34 cellular contexts compared by ENCODE assay signal in the genomic region with DNA sequence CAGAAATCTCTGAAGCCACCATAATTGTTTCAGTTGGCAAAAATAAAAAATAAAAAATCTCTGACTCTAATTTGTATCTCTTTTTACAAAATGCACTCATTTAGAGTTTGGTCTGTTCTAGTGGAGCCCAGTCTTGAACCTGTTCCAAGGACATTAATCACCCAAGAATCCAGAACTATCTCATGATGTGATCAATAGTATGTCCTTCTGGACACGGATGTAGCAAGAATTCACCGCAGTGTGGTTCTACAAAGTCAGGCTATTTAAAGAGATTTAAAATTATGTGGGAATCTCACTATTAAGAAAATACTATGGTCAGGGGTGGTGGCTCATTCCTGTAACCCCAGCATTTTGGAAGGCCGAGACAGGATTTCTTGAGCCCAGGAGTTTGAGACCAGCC. TPM values are rescaled to one million over a fixed set of nuclear protein-coding genes. Genes with fewer than 3 reads are reported as not detected.
"Had no signal": no experiment of that assay in that cellular context is flagged by ENCODE, and none has a peak within 500 bp of the region (broad histone marks: within the 10 kb centered on the region; RNA-seq: fewer than 3 reads in every experiment).

No MANE protein-coding gene starts in this region.

- H3K4me3 Mint-ChIP-seq: activated CD4-positive, alpha-beta T cell treated with anti-CD3 and anti-CD28 coated beads for 36 hours; activated naive CD4-positive, alpha-beta T cell treated with anti-CD3 and anti-CD28 coated beads for 36 hours; activated naive CD8-positive, alpha-beta T cell treated with anti-CD3 and anti-CD28 coated beads, Interleukin-2, amount 10 ng/mL, durations not matched to agents 7 days and 5 days; activated T-helper 1 cell treated with anti-CD3 and anti-CD28 coated beads, Interleukin-12 subunit alpha, Interleukin-12 subunit beta, Interleukin-2, Interleukin-4 antibody, amounts not matched to agents 30 ng/mL and 10 ng/mL and 1 ng/mL, durations not matched to agents 14 hours and 24 hours and 36 hours; central memory CD8-positive, alpha-beta T cell; mesothelial cell of epicardium; naive B cell; stimulated activated memory B cell treated with anti-CD40 and anti-IgM and Interleukin-4, amounts not matched to agents 10 μg/mL and 1 μg/mL and 100 μg/mL, for 72 hours; stimulated activated naive CD8-positive, alpha-beta T cell treated with anti-CD3 and anti-CD28 coated beads, Interleukin-15, amount 100 ng/mL, for 72 hours; T-helper 2 cell treated with Interferon-gamma antibody and Interleukin-4, amounts not matched to agents 5 μg/mL and 100 μg/mL, for 36 hours; type B pancreatic cell had no signal

- DNase-seq: activated CD4-positive, alpha-beta T cell treated with anti-CD3 and anti-CD28 coated beads for 36 hours; activated CD4-positive, CD25-positive, alpha-beta regulatory T cell; activated effector memory CD4-positive, alpha-beta T cell treated with anti-CD3 and anti-CD28 coated beads, Interleukin-2, amount 50 U/mL, for 16 hours; activated naive CD4-positive, alpha-beta T cell treated with anti-CD3 and anti-CD28 coated beads for 36 hours; activated naive CD8-positive, alpha-beta T cell treated with anti-CD3 and anti-CD28 coated beads, Interleukin-2, amount 10 ng/mL, durations not matched to agents 7 days and 5 days; activated T-cell treated with anti-CD3 and anti-CD28 coated beads for 4 hours; dermis blood vessel endothelial cell; effector CD4-positive, alpha-beta T cell; esophagus squamous epithelium; head of caudate nucleus; hippocampal formation; kidney; left colon; mammary epithelial cell; naive B cell; ovary; stimulated activated CD4-positive, alpha-beta T cell treated with anti-CD3 and anti-CD28 coated beads, Interleukin-1b, Interleukin-23, amount 100 ng/mL, for 48 hours; stimulated activated CD4-positive, alpha-beta T cell treated with anti-CD3 and anti-CD28 coated beads, Interleukin-4, amount 100 ng/mL, for 4 hours; stimulated activated CD8-positive, alpha-beta memory T cell treated with anti-CD3 and anti-CD28 coated beads, Interleukin-4, amount 100 ng/mL, for 48 hours; stimulated activated naive CD8-positive, alpha-beta T cell treated with anti-CD3 and anti-CD28 coated beads, Interleukin-15, amount 100 ng/mL, for 72 hours; T-helper 1 cell; uterus had no signal

- ATAC-seq: activated CD4-positive, alpha-beta T cell treated with anti-CD3 and anti-CD28 coated beads for 36 hours; left colon; sciatic nerve; stimulated activated memory B cell treated with anti-CD40 and anti-IgM and Interleukin-4, amounts not matched to agents 10 μg/mL and 1 μg/mL and 100 μg/mL, for 72 hours; stimulated activated naive CD8-positive, alpha-beta T cell treated with anti-CD3 and anti-CD28 coated beads, Interleukin-15, amount 100 ng/mL, for 72 hours had no signal

- H3K4me3 ChIP-seq: esophagus squamous epithelium, ovary, smooth muscle cell, uterus had no signal

- H3K27me3 ChIP-seq: esophagus squamous epithelium, ovary, uterus had no signal

- H3K4me1 Mint-ChIP-seq: activated CD4-positive, alpha-beta T cell treated with anti-CD3 and anti-CD28 coated beads for 36 hours; activated naive CD8-positive, alpha-beta T cell treated with anti-CD3 and anti-CD28 coated beads, Interleukin-2, amount 10 ng/mL, durations not matched to agents 7 days and 5 days; central memory CD8-positive, alpha-beta T cell; mesothelial cell of epicardium; naive B cell; stimulated activated memory B cell treated with anti-CD40 and anti-IgM and Interleukin-4, amounts not matched to agents 10 μg/mL and 1 μg/mL and 100 μg/mL, for 72 hours; stimulated activated naive CD8-positive, alpha-beta T cell treated with anti-CD3 and anti-CD28 coated beads, Interleukin-15, amount 100 ng/mL, for 72 hours had no signal

- H3K27ac Mint-ChIP-seq: activated CD4-positive, alpha-beta T cell treated with anti-CD3 and anti-CD28 coated beads for 36 hours; activated naive CD4-positive, alpha-beta T cell treated with anti-CD3 and anti-CD28 coated beads for 36 hours; activated naive CD8-positive, alpha-beta T cell treated with anti-CD3 and anti-CD28 coated beads, Interleukin-2, amount 10 ng/mL, durations not matched to agents 7 days and 5 days; activated T-helper 1 cell treated with anti-CD3 and anti-CD28 coated beads, Interleukin-12 subunit alpha, Interleukin-12 subunit beta, Interleukin-2, Interleukin-4 antibody, amounts not matched to agents 30 ng/mL and 10 ng/mL and 1 ng/mL, durations not matched to agents 14 hours and 24 hours and 36 hours; mesothelial cell of epicardium; naive B cell; progenitor cell of endocrine pancreas; stimulated activated memory B cell treated with anti-CD40 and anti-IgM and Interleukin-4, amounts not matched to agents 10 μg/mL and 1 μg/mL and 100 μg/mL, for 72 hours; stimulated activated naive CD8-positive, alpha-beta T cell treated with anti-CD3 and anti-CD28 coated beads, Interleukin-15, amount 100 ng/mL, for 72 hours; T-helper 2 cell treated with Interferon-gamma antibody and Interleukin-4, amounts not matched to agents 5 μg/mL and 100 μg/mL, for 36 hours; type B pancreatic cell had no signal

- H3K27ac ChIP-seq: epithelial cell of prostate, esophagus squamous epithelium, ovary, uterus had no signal

- H3K27me3 Mint-ChIP-seq: activated CD4-positive, alpha-beta T cell treated with anti-CD3 and anti-CD28 coated beads for 36 hours; naive B cell had no signal

- H3K4me1 ChIP-seq: esophagus squamous epithelium, uterus had no signal

- H3K9me3 ChIP-seq: esophagus squamous epithelium, ovary, uterus had no signal

- H3K36me3 ChIP-seq: esophagus squamous epithelium, ovary, uterus had no signal

- H3K36me3 Mint-ChIP-seq: activated naive CD8-positive, alpha-beta T cell treated with anti-CD3 and anti-CD28 coated beads, Interleukin-2, amount 10 ng/mL, durations not matched to agents 7 days and 5 days; mesothelial cell of epicardium; naive B cell; stimulated activated memory B cell treated with anti-CD40 and anti-IgM and Interleukin-4, amounts not matched to agents 10 μg/mL and 1 μg/mL and 100 μg/mL, for 72 hours; type B pancreatic cell had no signal

- H3K9me3 Mint-ChIP-seq: activated naive CD4-positive, alpha-beta T cell treated with anti-CD3 and anti-CD28 coated beads for 36 hours; activated naive CD8-positive, alpha-beta T cell treated with anti-CD3 and anti-CD28 coated beads, Interleukin-2, amount 10 ng/mL, durations not matched to agents 7 days and 5 days; activated T-helper 1 cell treated with anti-CD3 and anti-CD28 coated beads, Interleukin-12 subunit alpha, Interleukin-12 subunit beta, Interleukin-2, Interleukin-4 antibody, amounts not matched to agents 30 ng/mL and 10 ng/mL and 1 ng/mL, durations not matched to agents 14 hours and 24 hours and 36 hours; central memory CD8-positive, alpha-beta T cell; mesothelial cell of epicardium; naive B cell; stimulated activated memory B cell treated with anti-CD40 and anti-IgM and Interleukin-4, amounts not matched to agents 10 μg/mL and 1 μg/mL and 100 μg/mL, for 72 hours; stimulated activated naive CD8-positive, alpha-beta T cell treated with anti-CD3 and anti-CD28 coated beads, Interleukin-15, amount 100 ng/mL, for 72 hours; T-helper 2 cell treated with Interferon-gamma antibody and Interleukin-4, amounts not matched to agents 5 μg/mL and 100 μg/mL, for 36 hours; type B pancreatic cell had no signal

RNA-seq across cellular contexts. Expression of gene ANKFN1, which starts 21.8 kb away (rescaled TPM):
- total RNA-seq: activated CD4-positive, alpha-beta T cell treated with anti-CD3 and anti-CD28 coated beads for 36 hours; activated naive CD4-positive, alpha-beta T cell treated with anti-CD3 and anti-CD28 coated beads for 36 hours; activated naive CD8-positive, alpha-beta T cell treated with anti-CD3 and anti-CD28 coated beads, Interleukin-2, amount 10 ng/mL, durations not matched to agents 7 days and 5 days; activated T-helper 1 cell treated with anti-CD3 and anti-CD28 coated beads, Interleukin-12 subunit alpha, Interleukin-12 subunit beta, Interleukin-2, Interleukin-4 antibody, amounts not matched to agents 30 ng/mL and 10 ng/mL and 1 ng/mL, durations not matched to agents 14 hours and 24 hours and 36 hours; dermis blood vessel endothelial cell; liver; mammary epithelial cell; progenitor cell of endocrine pancreas; renal cortical epithelial cell had no signal
- polyA plus RNA-seq: liver, mammary epithelial cell had no signal
